1 cellular context compared by ENCODE assay signal in the genomic region with DNA sequence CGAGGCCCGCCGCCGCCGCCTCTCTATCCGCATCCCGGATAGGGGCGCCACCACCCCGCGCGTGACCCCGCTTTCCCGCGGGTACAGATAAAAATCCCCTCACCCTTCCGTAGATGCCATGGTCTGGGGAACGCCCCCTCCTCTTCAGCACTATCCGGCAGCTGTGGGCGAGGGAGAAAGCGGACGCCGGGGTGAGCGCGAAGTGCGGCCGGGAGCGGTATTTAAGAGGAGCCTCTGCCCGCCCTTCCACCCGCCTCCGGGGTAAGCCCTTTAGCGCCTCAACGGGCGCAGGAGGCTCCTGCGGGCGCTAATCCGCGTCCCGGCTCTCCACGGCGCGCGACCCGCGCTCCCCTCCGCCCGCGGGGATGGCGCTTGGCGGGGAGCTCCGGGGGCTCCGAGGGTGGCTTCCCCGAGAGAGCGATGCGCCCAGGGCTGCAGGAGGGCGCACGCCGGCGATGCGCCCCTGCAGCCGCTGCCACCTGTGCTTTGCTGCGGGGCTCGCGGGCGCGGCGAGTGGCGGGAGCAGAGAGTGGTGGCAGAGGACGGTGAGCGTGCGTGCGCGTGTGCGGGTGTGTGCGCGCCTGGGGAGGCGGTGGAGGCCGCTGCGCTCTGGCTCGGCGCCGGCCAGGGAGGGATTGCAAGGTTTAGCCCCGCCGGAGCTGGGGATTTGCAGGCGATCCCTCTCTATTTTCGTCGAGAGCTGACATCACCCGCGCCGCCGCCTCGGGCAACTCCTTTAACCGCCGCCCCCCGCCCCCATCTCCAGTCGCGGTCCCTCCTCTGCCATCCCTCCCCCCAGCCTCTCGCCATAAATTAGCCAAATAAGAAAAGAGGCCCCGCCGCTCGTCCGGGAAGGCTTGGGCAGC.
TF ChIP-seq lines count a peak whose summit lies in the region.

Gene SLC1A2 (minus strand): TSS at position 712 of the 866 bp plus-strand sequence. CDS start 592 bp downstream, at position 120.

TF ChIP-seq in IMR-90, 13 proteins besides CTCF, POLR2A, EP300 and RAD21 (continued from another document):
- TF ChIP-seq ELK1 (IDR thresholded peaks at IDR 0.05; ENCODE audit: borderline replicate concordance, low read depth, low read length): no peak
